ENCODE assay signal across 27 cellular contexts in genomic region chr17:76566613-76566943, GRCh38. TPM values are rescaled to one million over a fixed set of nuclear protein-coding genes. Genes with fewer than 3 reads are reported as not detected.
DNase-seq lines count a peak whose midpoint lies in the region; ATAC-seq, FAIRE-seq and TF ChIP-seq lines count a peak whose summit lies in the region.
"Had no signal": no experiment of that assay in that cellular context is flagged by ENCODE, and none has a peak within 500 bp of the region (broad histone marks: within the 10 kb centered on the region; RNA-seq: fewer than 3 reads in every experiment).

No MANE protein-coding gene starts in this region.

- no peak for TF ChIP-seq EP300 in K562 (IDR thresholded peaks at IDR 0.05; ENCODE audit: low read length)

- ATAC-seq in K562 (no peak), gastrocnemius medialis (no peak), GM21576 (IDR thresholded peaks at IDR 0.05; ENCODE audit: unreplicated experiment) (no peak)
- ATAC-seq in CD8-positive, alpha-beta T cell, result no peak
- ATAC-seq: esophagus mucosa, left ventricle myocardium superior, sciatic nerve had no signal

- H2AFZ ChIP-seq in Loucy (ENCODE audit: low read length) (no peak overlapping the region), K562 (ENCODE audit: low read depth, low read length) (no peak overlapping the region)

- no peaks in the 10 kb centered on the region for H3K9me3 Mint-ChIP-seq in Calu3 (ENCODE audit: low read depth, unreplicated experiment)
- H3K9me3 Mint-ChIP-seq in CD8-positive, alpha-beta T cell, result no peaks in the 10 kb centered on the region
- H3K9me3 Mint-ChIP-seq: activated CD4-positive, alpha-beta memory T cell treated with anti-CD3 and anti-CD28 coated beads for 36 hours; stimulated activated naive CD8-positive, alpha-beta T cell treated with anti-CD3 and anti-CD28 coated beads, Interleukin-15, Interleukin-2, amounts not matched to agents 100 ng/mL and 50 ng/mL, for 24 hours had no signal

- H3K4me2 ChIP-seq in Loucy (ENCODE audit: low read depth, low read length, poor library complexity, severe bottlenecking) (peak overlapping the region; percentile 42), K562 (ENCODE audit: insufficient read depth, low read length) (no peak overlapping the region)

- no peak overlapping the region; the same call in 2 of the 3 replicates for H3K27ac ChIP-seq in K562 (ENCODE audit: extremely low read depth, low read depth, low read length)
- peak overlapping the region; percentile 23 to 72 (median 58) for H3K27ac ChIP-seq in gastrocnemius medialis
- no peak overlapping the region for H3K27ac ChIP-seq in CD8-positive, alpha-beta T cell (ENCODE audit: low read depth, low read length)
- H3K27ac ChIP-seq: adrenal gland, tibial artery had no signal

- H3K36me3 Mint-ChIP-seq in Calu3 (ENCODE audit: insufficient read depth, unreplicated experiment), result peaks cover 75% of the 10 kb centered on the region
- peaks cover 44% of the 10 kb centered on the region for H3K36me3 Mint-ChIP-seq in CD8-positive, alpha-beta T cell

- TF ChIP-seq CTCF in Calu3 (IDR thresholded peaks at IDR 0.05; ENCODE audit: unreplicated experiment) (no peak), Loucy (conservative IDR thresholded peaks at IDR 0.05; ENCODE audit: low read length) (no peak), K562 (IDR thresholded peaks at IDR 0.05 in 2 of 3, conservative IDR thresholded peaks at IDR 0.05 in 1 of 3; ENCODE audit: insufficient read depth in 2 of 3, low read depth in 1 of 3, low read length in 3 of 3) (no peak), gastrocnemius medialis (IDR thresholded peaks at IDR 0.05 in 4 of 5, conservative IDR thresholded peaks at IDR 0.05 in 1 of 5) (no peak)
- no peak for TF ChIP-seq CTCF in CD8-positive, alpha-beta T cell (IDR thresholded peaks at IDR 0.05)

- no peaks in the 10 kb centered on the region for H3K9me2 ChIP-seq in Loucy (replicated peaks; ENCODE audit: low read depth, low read length)

- peaks cover 60% of the 10 kb centered on the region for H3K4me1 Mint-ChIP-seq in Calu3 (ENCODE audit: low read depth, unreplicated experiment)
- peaks cover 48% of the 10 kb centered on the region for H3K4me1 Mint-ChIP-seq in CD8-positive, alpha-beta T cell (ENCODE audit: low read depth)

- no peak for FAIRE-seq in K562 (lab: Jason Lieb, UNC)
- FAIRE-seq: colon, H54, HTR-8/SVneo, islet of Langerhans had no signal

- no peaks in the 10 kb centered on the region for H3K9me1 ChIP-seq in K562 (ENCODE audit: control insufficient read depth, insufficient read depth, low read length)

- DNase-seq in Calu3 (no peak), K562 (ENCODE audit: extremely low read depth in 1 of 4, low spot score in 3 of 4) (no peak), gastrocnemius medialis (no peak)
- DNase-seq in CD8-positive, alpha-beta T cell, result no peak
- DNase-seq in activated naive CD4-positive, alpha-beta T cell treated with Interleukin-2 at 50 U/mL for 16 hours, result no peak
- DNase-seq: activated CD4-positive, alpha-beta memory T cell treated with anti-CD3 and anti-CD28 coated beads for 36 hours; adrenal gland; effector memory CD4-positive, alpha-beta T cell; foreskin melanocyte; GF-D8; left ventricle myocardium superior; NCI-H1092 treated with DMSO at 0.1 percent for 48 hours; NCI-H2029 treated with DMSO at 0.1 percent for 48 hours; NCI-H345; NCI-H748 treated with DMSO at 0.1 percent for 48 hours; SHP77; T1000; tibial artery had no signal

- no peak overlapping the region for H3K4me3 ChIP-seq in Loucy (ENCODE audit: low read length, poor library complexity, severe bottlenecking)
- no peak overlapping the region for H3K4me3 ChIP-seq in K562
- no peak overlapping the region for H3K4me3 ChIP-seq in gastrocnemius medialis
- H3K4me3 ChIP-seq in CD8-positive, alpha-beta T cell (ENCODE audit: low read depth, low read length), result no peak overlapping the region
- H3K4me3 ChIP-seq: adrenal gland, tibial artery had no signal

- POLR2A ChIA-PET in K562 (lab: Yijun Ruan, JAX), result interaction anchor here (0.8 to 4.1 kb wide), 15 partner anchors 8 to 72 kb away, joined by 3 to 48 read pairs (median 5); partner anchors contain the start of gene ST6GALNAC2
- POLR2A ChIA-PET in CD8-positive, alpha-beta T cell (lab: Charles Lee), result interaction anchor here (1.5 kb wide), 1 partner anchor 9 kb away, joined by 5 read pairs; no protein-coding TSS in a partner anchor

- H3K27me3 ChIP-seq in Loucy (ENCODE audit: insufficient read depth, low read length, poor library complexity, severe bottlenecking), result no peaks in the 10 kb centered on the region
- H3K27me3 ChIP-seq in K562 (ENCODE audit: control insufficient read depth in 2 of 2, insufficient read depth in 2 of 2, low read length in 2 of 2), result no peaks in the 10 kb centered on the region
- H3K27me3 ChIP-seq in gastrocnemius medialis, result no peaks in the 10 kb centered on the region
- no peaks in the 10 kb centered on the region for H3K27me3 ChIP-seq in CD8-positive, alpha-beta T cell (ENCODE audit: insufficient read depth, low read length)
- H3K27me3 ChIP-seq: adrenal gland had no signal

- CTCF ChIA-PET in Calu3 (lab: Charles Lee) (interaction anchor here (1.9 to 2.9 kb wide), 2 partner anchors 9 to 19 kb away, joined by 12 to 13 read pairs; partner anchors contain the start of gene ST6GALNAC2), K562 (lab: Yijun Ruan, JAX; ENCODE audit: low intra/inter-chr PET ratio) (no interaction called here)
- CTCF ChIA-PET in CD8-positive, alpha-beta T cell (lab: Charles Lee), result interaction anchor here (1.1 to 4.1 kb wide), 4 partner anchors 9 to 58 kb away, joined by 4 to 19 read pairs (median 11); no protein-coding TSS in a partner anchor

- BruUV-seq in Calu3 (replicated peaks; lab: Mats Ljungman, UMichigan) (no TSS peak), K562 (replicated peaks; lab: Mats Ljungman, UMichigan) (no TSS peak)

- TF ChIP-seq POLR2A in K562 (conservative IDR thresholded peaks at IDR 0.05), result peak; percentile 53
- TF ChIP-seq POLR2A in gastrocnemius medialis (IDR thresholded peaks at IDR 0.05), result no peak

- WGBS in K562 (ENCODE audit: insufficient coverage, low coverage, missing lambda C conversion rate), result 73% methylated on average over 3 of the region's 3 CpGs

- no peak for TF ChIP-seq RAD21 in K562 (CRISPR knock-in tag; conservative IDR thresholded peaks at IDR 0.05 in 1 of 2, IDR thresholded peaks at IDR 0.05 in 1 of 2)

- H3K36me3 ChIP-seq in Loucy (ENCODE audit: insufficient read depth, low read length) (peaks cover 25% of the 10 kb centered on the region; the same call in 1 of the 2 replicates), K562 (ENCODE audit: control insufficient read depth, insufficient read depth, low read length) (peaks cover 42% of the 10 kb centered on the region), gastrocnemius medialis (peaks cover 0 to 25% of the 10 kb centered on the region in 2 donors)
- H3K36me3 ChIP-seq in CD8-positive, alpha-beta T cell (ENCODE audit: insufficient read depth, low read length), result peaks cover 6% of the 10 kb centered on the region

- H3K79me2 ChIP-seq in Loucy (ENCODE audit: insufficient read depth, low read length), result peaks cover 37% of the 10 kb centered on the region
- H3K79me2 ChIP-seq in K562 (ENCODE audit: control insufficient read depth, insufficient read depth, low read length), result peaks cover 22% of the 10 kb centered on the region

- peak overlapping the region; percentile 83 for H3K27ac Mint-ChIP-seq in Calu3 (ENCODE audit: unreplicated experiment)
- no peak overlapping the region for H3K27ac Mint-ChIP-seq in CD8-positive, alpha-beta T cell
- H3K27ac Mint-ChIP-seq: activated CD4-positive, alpha-beta memory T cell treated with anti-CD3 and anti-CD28 coated beads for 36 hours had no signal

- no peak overlapping the region for H3K9ac ChIP-seq in Loucy (ENCODE audit: low read depth, low read length, poor library complexity, severe bottlenecking)
- H3K9ac ChIP-seq in K562 (ENCODE audit: insufficient read depth in 1 of 2, low read depth in 2 of 2, low read length in 2 of 2), result peak overlapping the region in 1 of 2 experiments; percentile 37; a peak in 1 of 4 replicates

- H3K4me1 ChIP-seq in Loucy (ENCODE audit: insufficient read depth, low read length, poor library complexity, severe bottlenecking) (peaks cover 18% of the 10 kb centered on the region), K562 (replicated peaks in 1 of 2; ENCODE audit: control insufficient read depth in 2 of 2, insufficient read depth in 2 of 2, low read length in 2 of 2) (peaks cover 26 to 44% of the 10 kb centered on the region in 2 experiments), gastrocnemius medialis (peaks cover 30 to 42% of the 10 kb centered on the region in 2 donors)
- H3K4me1 ChIP-seq in CD8-positive, alpha-beta T cell (ENCODE audit: insufficient read depth, low read length), result peaks cover 27% of the 10 kb centered on the region

- intact Hi-C loops in Calu3 (cut with micrococcal nuclease; ENCODE audit: unreplicated experiment), result no loop called here
- intact Hi-C loops in K562 (cut with micrococcal nuclease), result no loop called here
- intact Hi-C loops in gastrocnemius medialis (cut with DNase I; ENCODE audit: low total_unique reads), result no loop called here
- intact Hi-C loops in CD8-positive, alpha-beta T cell (cut with DNase I, micrococcal nuclease), result loop anchor here in 1 of 2 experiments (2.0 kb wide), 1 partner anchor 18 kb away; the partner anchor contains the start of gene ST6GALNAC2

- peaks cover 43% of the 10 kb centered on the region for H4K20me1 ChIP-seq in Loucy (ENCODE audit: insufficient read depth, low read length, poor library complexity, severe bottlenecking)
- peaks cover 24% of the 10 kb centered on the region for H4K20me1 ChIP-seq in K562 (replicated peaks; ENCODE audit: control insufficient read depth, insufficient read depth, low read length)

- H3F3A ChIP-seq in Loucy (ENCODE audit: low read depth), result no peaks in the 10 kb centered on the region

- H3K9me3 ChIP-seq in Loucy (ENCODE audit: insufficient read depth, low read depth, low read length), result no peaks in the 10 kb centered on the region
- H3K9me3 ChIP-seq in K562 (replicated peaks; ENCODE audit: control insufficient read depth, insufficient read depth, low read depth, low read length), result no peaks in the 10 kb centered on the region
- no peaks in the 10 kb centered on the region for H3K9me3 ChIP-seq in gastrocnemius medialis
- no peaks in the 10 kb centered on the region for H3K9me3 ChIP-seq in CD8-positive, alpha-beta T cell (ENCODE audit: low read length)
- H3K9me3 ChIP-seq: adrenal gland, tibial artery had no signal

- no peak overlapping the region for H3K4me3 Mint-ChIP-seq in Calu3 (ENCODE audit: low read depth, unreplicated experiment)
- no peak overlapping the region for H3K4me3 Mint-ChIP-seq in CD8-positive, alpha-beta T cell
- H3K4me3 Mint-ChIP-seq: activated CD4-positive, alpha-beta memory T cell treated with anti-CD3 and anti-CD28 coated beads for 36 hours; stimulated activated naive CD8-positive, alpha-beta T cell treated with anti-CD3 and anti-CD28 coated beads, Interleukin-15, Interleukin-2, amounts not matched to agents 100 ng/mL and 50 ng/mL, for 24 hours had no signal

- no peaks in the 10 kb centered on the region for H3K27me3 Mint-ChIP-seq in Calu3 (ENCODE audit: unreplicated experiment)
- H3K27me3 Mint-ChIP-seq in CD8-positive, alpha-beta T cell (ENCODE audit: low read depth), result no peaks in the 10 kb centered on the region
- H3K27me3 Mint-ChIP-seq: activated CD4-positive, alpha-beta memory T cell treated with anti-CD3 and anti-CD28 coated beads for 36 hours; stimulated activated naive CD8-positive, alpha-beta T cell treated with anti-CD3 and anti-CD28 coated beads, Interleukin-15, Interleukin-2, amounts not matched to agents 100 ng/mL and 50 ng/mL, for 24 hours had no signal

- in situ Hi-C loops in K562 (cut with MboI), result no loop called here
- in situ Hi-C loops in gastrocnemius medialis (cut with MboI; ENCODE audit: low sequenced_read_pairs in 4 of 4), result loop anchor here in 1 of 4 donors (25.0 kb wide), 1 partner anchor 146 kb away; the partner anchor contains the start of gene MXRA7

RNA-seq across cellular contexts. Expression of gene ST6GALNAC2, which starts 19.1 kb away (rescaled TPM):
- total RNA-seq in Calu3 (2022) (10.5 and 11.6 TPM in 2 replicates), K562 (2014; rRNA removed) (not detected in 2 replicates), K562 (2014; rRNA removed; fragmentation: Illumina TruSeq; extraction: Trizol) (not detected in 2 replicates), K562 (2015; rRNA removed; fragmentation: Illumina TruSeq; extraction: Trizol) (not detected in 2 replicates), K562 (2021) (not detected in 2 replicates), gastrocnemius medialis (10 to 100 TPM; 13.6 to 31.1 (median 27.4) TPM)
- not detected in 2 replicates for total RNA-seq in K562 (2011; cell fraction: chromatin; rRNA removed; ENCODE audit: low replicate concordance)
- not detected in 2 replicates for total RNA-seq in K562 (2011; cell fraction: nucleolus; rRNA removed)
- total RNA-seq in K562 (2011; cell fraction: nucleoplasm; rRNA removed), result not detected in 2 replicates
- polyA plus RNA-seq in K562 (2011; rRNA removed) (not detected in 2 replicates), K562 (2014; fragmentation: Illumina TruSeq; extraction: Trizol) (0.18 TPM in 1 of 2 replicates, not detected in the other), K562 (2014; fragmentation: Nextera tagmentation; extraction: Ambion mirVana) (not detected), K562 (2014; rRNA removed) (not detected in 2 replicates)
- polyA plus RNA-seq in K562 (2011; cell fraction: cytosol; rRNA removed), result not detected in 2 replicates
- polyA plus RNA-seq in K562 (2011; cell fraction: nucleus; rRNA removed), result not detected in 2 replicates
- polyA plus RNA-seq in K562 (2012), result not detected in 2 replicates
- not detected in 2 replicates for polyA minus RNA-seq in K562 (2011; rRNA and poly(A)+ RNA removed)
- polyA minus RNA-seq in K562 (2011; cell fraction: cytosol; rRNA and poly(A)+ RNA removed), result not detected in 2 replicates
- polyA minus RNA-seq in K562 (2011; cell fraction: nucleus; rRNA and poly(A)+ RNA removed), result not detected in 2 replicates
- total RNA-seq in CD8-positive, alpha-beta T cell, result 1 to 10 TPM in 1 of 2 experiments, under 1 TPM in 1; 0.50 to 1.7 TPM

RNA-seq across cellular contexts. Expression of gene PRCD, which starts 26.7 kb away (rescaled TPM):
- not detected in 2 replicates for total RNA-seq in Calu3 (2022)
- total RNA-seq in K562 (2011; cell fraction: chromatin; rRNA removed; ENCODE audit: low replicate concordance), result 0.14 TPM in 1 of 2 replicates, not detected in the other
- not detected in 2 replicates for total RNA-seq in K562 (2011; cell fraction: nucleolus; rRNA removed)
- total RNA-seq in K562 (2011; cell fraction: nucleoplasm; rRNA removed), result not detected in 2 replicates
- not detected in 2 replicates for total RNA-seq in K562 (2014; rRNA removed)
- not detected in 2 replicates for total RNA-seq in K562 (2014; rRNA removed; fragmentation: Illumina TruSeq; extraction: Trizol)
- not detected in 2 replicates for total RNA-seq in K562 (2015; rRNA removed; fragmentation: Illumina TruSeq; extraction: Trizol)
- total RNA-seq in K562 (2021), result 0.27 TPM in 1 of 2 replicates, not detected in the other
- 0.20 and 0.39 TPM in 2 replicates for polyA plus RNA-seq in K562 (2011; rRNA removed)
- polyA plus RNA-seq in K562 (2011; cell fraction: cytosol; rRNA removed), result not detected in 2 replicates
- 0.10 and 0.13 TPM in 2 replicates for polyA plus RNA-seq in K562 (2011; cell fraction: nucleus; rRNA removed)
- polyA plus RNA-seq in K562 (2012), result 0.26 and 0.65 TPM in 2 replicates
- polyA plus RNA-seq in K562 (2014; fragmentation: Illumina TruSeq; extraction: Trizol), result not detected in 2 replicates
- polyA plus RNA-seq in K562 (2014; fragmentation: Nextera tagmentation; extraction: Ambion mirVana), result under 1 TPM in 1 of 2 experiments, not detected in 1; 0.25 TPM
- polyA plus RNA-seq in K562 (2014; rRNA removed), result 0.21 TPM in 1 of 2 replicates, not detected in the other
- polyA minus RNA-seq in K562 (2011; rRNA and poly(A)+ RNA removed), result 0.07 TPM in 1 of 2 replicates, not detected in the other
- polyA minus RNA-seq in K562 (2011; cell fraction: cytosol; rRNA and poly(A)+ RNA removed), result not detected in 2 replicates
- polyA minus RNA-seq in K562 (2011; cell fraction: nucleus; rRNA and poly(A)+ RNA removed), result not detected in 2 replicates
- 1 to 10 TPM in 2 of 4 donors, under 1 TPM in 1, not detected in 1; 0.33 to 3.7 (median 1.1) TPM for total RNA-seq in gastrocnemius medialis
- total RNA-seq in CD8-positive, alpha-beta T cell, result not detected
- total RNA-seq: activated CD4-positive, alpha-beta memory T cell treated with anti-CD3 and anti-CD28 coated beads for 36 hours had no signal

RNA-seq across cellular contexts. Expression of gene CYGB, which starts 29.1 kb away (rescaled TPM):
- not detected in 2 replicates for total RNA-seq in Calu3 (2022)
- 0.84 TPM in 1 of 2 replicates, not detected in the other for total RNA-seq in K562 (2011; cell fraction: chromatin; rRNA removed; ENCODE audit: low replicate concordance)
- total RNA-seq in K562 (2011; cell fraction: nucleolus; rRNA removed), result 0.66 TPM in 1 of 2 replicates, not detected in the other
- total RNA-seq in K562 (2011; cell fraction: nucleoplasm; rRNA removed), result 1.2 TPM in 1 of 2 replicates, not detected in the other
- 0.95 TPM in 1 of 2 replicates, not detected in the other for total RNA-seq in K562 (2014; rRNA removed)
- 0.16 TPM in 1 of 2 replicates, not detected in the other for total RNA-seq in K562 (2014; rRNA removed; fragmentation: Illumina TruSeq; extraction: Trizol)
- not detected in 2 replicates for total RNA-seq in K562 (2015; rRNA removed; fragmentation: Illumina TruSeq; extraction: Trizol)
- total RNA-seq in K562 (2021), result 0.13 and 0.24 TPM in 2 replicates
- polyA plus RNA-seq in K562 (2011; rRNA removed), result 0.05 and 0.08 TPM in 2 replicates
- polyA plus RNA-seq in K562 (2011; cell fraction: cytosol; rRNA removed), result 0.18 and 0.40 TPM in 2 replicates
- 0.20 and 0.38 TPM in 2 replicates for polyA plus RNA-seq in K562 (2011; cell fraction: nucleus; rRNA removed)
- polyA plus RNA-seq in K562 (2012), result 0.09 and 0.24 TPM in 2 replicates
- polyA plus RNA-seq in K562 (2014; fragmentation: Illumina TruSeq; extraction: Trizol), result 0.54 TPM in 1 of 2 replicates, not detected in the other
- polyA plus RNA-seq in K562 (2014; fragmentation: Nextera tagmentation; extraction: Ambion mirVana), result not detected
- polyA plus RNA-seq in K562 (2014; rRNA removed), result 0.11 and 0.12 TPM in 2 replicates
- polyA minus RNA-seq in K562 (2011; rRNA and poly(A)+ RNA removed), result not detected in 2 replicates
- not detected in 2 replicates for polyA minus RNA-seq in K562 (2011; cell fraction: cytosol; rRNA and poly(A)+ RNA removed)
- polyA minus RNA-seq in K562 (2011; cell fraction: nucleus; rRNA and poly(A)+ RNA removed), result not detected in 2 replicates
- total RNA-seq in gastrocnemius medialis, result 10 to 100 TPM in 2 of 4 donors, 1 to 10 TPM in 2; 8.1 to 19.7 (median 10.6) TPM
- total RNA-seq in CD8-positive, alpha-beta T cell, result under 1 TPM; 0.47 to 0.57 TPM
- total RNA-seq: activated CD4-positive, alpha-beta memory T cell treated with anti-CD3 and anti-CD28 coated beads for 36 hours had no signal

Comparison
In these comparisons a context has a peak if more than half of its experiments do, and no peak if none do; other contexts are left out.
1. H3K27ac ChIP-seq: peak in gastrocnemius medialis (4 of 4); none in K562 (single experiment) and CD8-positive, alpha-beta T cell (single experiment).